2 cellular contexts compared by ENCODE assay signal in the genomic region with DNA sequence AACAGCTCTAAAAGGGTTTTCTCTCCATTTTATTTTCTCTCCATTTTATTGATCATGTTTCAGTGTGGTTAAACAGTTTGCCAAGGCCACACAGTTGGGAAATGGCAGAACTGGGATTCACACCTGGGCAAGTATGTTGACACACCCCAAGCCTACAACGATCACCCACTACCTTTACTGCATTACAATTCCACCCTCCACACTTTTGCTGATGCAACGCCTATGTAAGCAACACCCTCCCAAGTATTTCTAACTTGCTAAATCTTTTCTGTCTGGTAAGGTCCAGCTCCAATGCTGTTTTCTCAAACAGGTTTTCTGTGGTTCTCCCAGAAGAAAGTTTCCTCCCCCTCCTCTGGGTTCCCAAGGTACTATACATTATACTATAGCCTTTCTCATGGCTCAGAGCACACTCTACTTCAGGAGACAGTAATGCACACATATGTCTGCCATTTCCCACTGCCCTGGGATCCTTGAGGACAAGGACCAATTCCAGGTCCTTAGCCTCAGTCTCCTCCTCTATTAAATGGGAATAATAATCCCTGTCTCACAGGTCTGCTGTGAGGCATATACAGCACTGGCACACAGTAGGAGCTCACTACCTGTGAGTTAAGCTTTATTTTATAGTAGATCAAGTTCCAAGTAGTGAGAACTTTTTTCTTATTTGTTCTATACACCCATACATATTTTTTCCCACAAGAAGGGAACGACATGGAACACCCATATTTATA.
TF ChIP-seq lines count a peak whose summit lies in the region.

No MANE protein-coding gene starts in this region.

TF ChIP-seq in A549, 52 proteins besides CTCF, POLR2A, EP300 and RAD21 (continued from another document):
- TF ChIP-seq, protein P1, sequence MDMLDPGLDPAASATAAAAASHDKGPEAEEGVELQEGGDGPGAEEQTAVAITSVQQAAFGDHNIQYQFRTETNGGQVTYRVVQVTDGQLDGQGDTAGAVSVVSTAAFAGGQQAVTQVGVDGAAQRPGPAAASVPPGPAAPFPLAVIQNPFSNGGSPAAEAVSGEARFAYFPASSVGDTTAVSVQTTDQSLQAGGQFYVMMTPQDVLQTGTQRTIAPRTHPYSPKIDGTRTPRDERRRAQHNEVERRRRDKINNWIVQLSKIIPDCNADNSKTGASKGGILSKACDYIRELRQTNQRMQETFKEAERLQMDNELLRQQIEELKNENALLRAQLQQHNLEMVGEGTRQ (IDR thresholded peaks at IDR 0.05) = no peak
- TF ChIP-seq HOXB13 (CRISPR knock-in tag; IDR thresholded peaks at IDR 0.05; ENCODE audit: low read depth) (no peak), KDM1A (IDR thresholded peaks at IDR 0.05; ENCODE audit: low read depth) (no peak), FOXS1 (CRISPR knock-in tag; IDR thresholded peaks at IDR 0.05) (no peak), JUNB (IDR thresholded peaks at IDR 0.05) (no peak), TP53 (CRISPR knock-in tag; IDR thresholded peaks at IDR 0.05) (no peak)

TF ChIP-seq in GM23338, 12 proteins besides CTCF, POLR2A, EP300 and RAD21:
- TF ChIP-seq, protein P2, sequence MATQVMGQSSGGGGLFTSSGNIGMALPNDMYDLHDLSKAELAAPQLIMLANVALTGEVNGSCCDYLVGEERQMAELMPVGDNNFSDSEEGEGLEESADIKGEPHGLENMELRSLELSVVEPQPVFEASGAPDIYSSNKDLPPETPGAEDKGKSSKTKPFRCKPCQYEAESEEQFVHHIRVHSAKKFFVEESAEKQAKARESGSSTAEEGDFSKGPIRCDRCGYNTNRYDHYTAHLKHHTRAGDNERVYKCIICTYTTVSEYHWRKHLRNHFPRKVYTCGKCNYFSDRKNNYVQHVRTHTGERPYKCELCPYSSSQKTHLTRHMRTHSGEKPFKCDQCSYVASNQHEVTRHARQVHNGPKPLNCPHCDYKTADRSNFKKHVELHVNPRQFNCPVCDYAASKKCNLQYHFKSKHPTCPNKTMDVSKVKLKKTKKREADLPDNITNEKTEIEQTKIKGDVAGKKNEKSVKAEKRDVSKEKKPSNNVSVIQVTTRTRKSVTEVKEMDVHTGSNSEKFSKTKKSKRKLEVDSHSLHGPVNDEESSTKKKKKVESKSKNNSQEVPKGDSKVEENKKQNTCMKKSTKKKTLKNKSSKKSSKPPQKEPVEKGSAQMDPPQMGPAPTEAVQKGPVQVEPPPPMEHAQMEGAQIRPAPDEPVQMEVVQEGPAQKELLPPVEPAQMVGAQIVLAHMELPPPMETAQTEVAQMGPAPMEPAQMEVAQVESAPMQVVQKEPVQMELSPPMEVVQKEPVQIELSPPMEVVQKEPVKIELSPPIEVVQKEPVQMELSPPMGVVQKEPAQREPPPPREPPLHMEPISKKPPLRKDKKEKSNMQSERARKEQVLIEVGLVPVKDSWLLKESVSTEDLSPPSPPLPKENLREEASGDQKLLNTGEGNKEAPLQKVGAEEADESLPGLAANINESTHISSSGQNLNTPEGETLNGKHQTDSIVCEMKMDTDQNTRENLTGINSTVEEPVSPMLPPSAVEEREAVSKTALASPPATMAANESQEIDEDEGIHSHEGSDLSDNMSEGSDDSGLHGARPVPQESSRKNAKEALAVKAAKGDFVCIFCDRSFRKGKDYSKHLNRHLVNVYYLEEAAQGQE (IDR thresholded peaks at IDR 0.05; ENCODE audit: unreplicated experiment) = no peak
- TF ChIP-seq, protein P3, sequence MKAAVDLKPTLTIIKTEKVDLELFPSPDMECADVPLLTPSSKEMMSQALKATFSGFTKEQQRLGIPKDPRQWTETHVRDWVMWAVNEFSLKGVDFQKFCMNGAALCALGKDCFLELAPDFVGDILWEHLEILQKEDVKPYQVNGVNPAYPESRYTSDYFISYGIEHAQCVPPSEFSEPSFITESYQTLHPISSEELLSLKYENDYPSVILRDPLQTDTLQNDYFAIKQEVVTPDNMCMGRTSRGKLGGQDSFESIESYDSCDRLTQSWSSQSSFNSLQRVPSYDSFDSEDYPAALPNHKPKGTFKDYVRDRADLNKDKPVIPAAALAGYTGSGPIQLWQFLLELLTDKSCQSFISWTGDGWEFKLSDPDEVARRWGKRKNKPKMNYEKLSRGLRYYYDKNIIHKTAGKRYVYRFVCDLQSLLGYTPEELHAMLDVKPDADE (IDR thresholded peaks at IDR 0.05) = no peak
- TF ChIP-seq STAT1 (IDR thresholded peaks at IDR 0.05; ENCODE audit: unreplicated experiment) (no peak), POLR2AphosphoS5 (IDR thresholded peaks at IDR 0.05; ENCODE audit: low read depth) (no peak), ZNF114 (CRISPR knock-in tag; IDR thresholded peaks at IDR 0.05) (no peak), ZNF331 (CRISPR knock-in tag; IDR thresholded peaks at IDR 0.05; ENCODE audit: low read depth) (no peak), CREB1 (CRISPR knock-in tag; IDR thresholded peaks at IDR 0.05; ENCODE audit: low read depth) (no peak), EZH2phosphoT487 (IDR thresholded peaks at IDR 0.05; ENCODE audit: unreplicated experiment) (no peak), JUNB (IDR thresholded peaks at IDR 0.05; ENCODE audit: unreplicated experiment) (no peak), EZH2 (IDR thresholded peaks at IDR 0.05; ENCODE audit: low read depth, unreplicated experiment) (no peak), NANOG (IDR thresholded peaks at IDR 0.05; ENCODE audit: borderline replicate concordance) (no peak)
- TF ChIP-seq, protein P4, sequence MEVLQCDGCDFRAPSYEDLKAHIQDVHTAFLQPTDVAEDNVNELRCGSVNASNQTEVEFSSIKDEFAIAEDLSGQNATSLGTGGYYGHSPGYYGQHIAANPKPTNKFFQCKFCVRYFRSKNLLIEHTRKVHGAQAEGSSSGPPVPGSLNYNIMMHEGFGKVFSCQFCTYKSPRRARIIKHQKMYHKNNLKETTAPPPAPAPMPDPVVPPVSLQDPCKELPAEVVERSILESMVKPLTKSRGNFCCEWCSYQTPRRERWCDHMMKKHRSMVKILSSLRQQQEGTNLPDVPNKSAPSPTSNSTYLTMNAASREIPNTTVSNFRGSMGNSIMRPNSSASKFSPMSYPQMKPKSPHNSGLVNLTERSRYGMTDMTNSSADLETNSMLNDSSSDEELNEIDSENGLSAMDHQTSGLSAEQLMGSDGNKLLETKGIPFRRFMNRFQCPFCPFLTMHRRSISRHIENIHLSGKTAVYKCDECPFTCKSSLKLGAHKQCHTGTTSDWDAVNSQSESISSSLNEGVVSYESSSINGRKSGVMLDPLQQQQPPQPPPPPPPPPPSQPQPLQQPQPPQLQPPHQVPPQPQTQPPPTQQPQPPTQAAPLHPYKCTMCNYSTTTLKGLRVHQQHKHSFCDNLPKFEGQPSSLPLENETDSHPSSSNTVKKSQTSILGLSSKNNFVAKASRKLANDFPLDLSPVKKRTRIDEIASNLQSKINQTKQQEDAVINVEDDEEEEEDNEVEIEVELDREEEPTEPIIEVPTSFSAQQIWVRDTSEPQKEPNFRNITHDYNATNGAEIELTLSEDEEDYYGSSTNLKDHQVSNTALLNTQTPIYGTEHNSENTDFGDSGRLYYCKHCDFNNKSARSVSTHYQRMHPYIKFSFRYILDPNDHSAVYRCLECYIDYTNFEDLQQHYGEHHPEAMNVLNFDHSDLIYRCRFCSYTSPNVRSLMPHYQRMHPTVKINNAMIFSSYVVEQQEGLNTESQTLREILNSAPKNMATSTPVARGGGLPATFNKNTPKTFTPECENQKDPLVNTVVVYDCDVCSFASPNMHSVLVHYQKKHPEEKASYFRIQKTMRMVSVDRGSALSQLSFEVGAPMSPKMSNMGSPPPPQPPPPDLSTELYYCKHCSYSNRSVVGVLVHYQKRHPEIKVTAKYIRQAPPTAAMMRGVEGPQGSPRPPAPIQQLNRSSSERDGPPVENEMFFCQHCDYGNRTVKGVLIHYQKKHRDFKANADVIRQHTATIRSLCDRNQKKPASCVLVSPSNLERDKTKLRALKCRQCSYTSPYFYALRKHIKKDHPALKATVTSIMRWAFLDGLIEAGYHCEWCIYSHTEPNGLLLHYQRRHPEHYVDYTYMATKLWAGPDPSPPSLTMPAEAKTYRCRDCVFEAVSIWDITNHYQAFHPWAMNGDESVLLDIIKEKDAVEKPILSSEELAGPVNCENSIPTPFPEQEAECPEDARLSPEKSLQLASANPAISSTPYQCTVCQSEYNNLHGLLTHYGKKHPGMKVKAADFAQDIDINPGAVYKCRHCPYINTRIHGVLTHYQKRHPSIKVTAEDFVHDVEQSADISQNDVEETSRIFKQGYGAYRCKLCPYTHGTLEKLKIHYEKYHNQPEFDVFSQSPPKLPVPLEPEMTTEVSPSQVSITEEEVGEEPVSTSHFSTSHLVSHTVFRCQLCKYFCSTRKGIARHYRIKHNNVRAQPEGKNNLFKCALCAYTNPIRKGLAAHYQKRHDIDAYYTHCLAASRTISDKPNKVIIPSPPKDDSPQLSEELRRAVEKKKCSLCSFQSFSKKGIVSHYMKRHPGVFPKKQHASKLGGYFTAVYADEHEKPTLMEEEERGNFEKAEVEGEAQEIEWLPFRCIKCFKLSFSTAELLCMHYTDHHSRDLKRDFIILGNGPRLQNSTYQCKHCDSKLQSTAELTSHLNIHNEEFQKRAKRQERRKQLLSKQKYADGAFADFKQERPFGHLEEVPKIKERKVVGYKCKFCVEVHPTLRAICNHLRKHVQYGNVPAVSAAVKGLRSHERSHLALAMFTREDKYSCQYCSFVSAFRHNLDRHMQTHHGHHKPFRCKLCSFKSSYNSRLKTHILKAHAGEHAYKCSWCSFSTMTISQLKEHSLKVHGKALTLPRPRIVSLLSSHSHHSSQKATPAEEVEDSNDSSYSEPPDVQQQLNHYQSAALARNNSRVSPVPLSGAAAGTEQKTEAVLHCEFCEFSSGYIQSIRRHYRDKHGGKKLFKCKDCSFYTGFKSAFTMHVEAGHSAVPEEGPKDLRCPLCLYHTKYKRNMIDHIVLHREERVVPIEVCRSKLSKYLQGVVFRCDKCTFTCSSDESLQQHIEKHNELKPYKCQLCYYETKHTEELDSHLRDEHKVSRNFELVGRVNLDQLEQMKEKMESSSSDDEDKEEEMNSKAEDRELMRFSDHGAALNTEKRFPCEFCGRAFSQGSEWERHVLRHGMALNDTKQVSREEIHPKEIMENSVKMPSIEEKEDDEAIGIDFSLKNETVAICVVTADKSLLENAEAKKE (CRISPR knock-in tag; IDR thresholded peaks at IDR 0.05) = no peak
